In the genomic region with DNA sequence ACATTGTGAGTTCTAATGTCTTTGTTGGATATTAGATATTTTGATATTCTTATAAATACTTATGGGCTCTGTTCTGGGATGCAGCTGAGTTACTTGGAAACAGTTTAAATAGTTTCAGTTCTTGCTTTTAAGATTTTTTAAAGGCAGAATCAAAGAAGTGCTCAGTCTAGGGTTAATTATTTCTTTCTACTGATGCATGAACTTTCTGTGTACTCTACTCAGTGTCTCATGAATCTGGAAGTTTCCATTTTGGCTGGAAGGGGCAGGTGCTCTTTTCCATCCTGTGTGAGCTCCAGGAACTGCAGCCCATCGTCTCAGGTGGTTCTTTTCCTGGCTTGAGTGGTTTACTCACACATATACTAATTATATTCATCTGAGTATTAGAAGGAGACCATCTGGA, we compare ENCODE assay signal across 22 cellular contexts.
DNase-seq lines count a peak whose midpoint lies in the region; ATAC-seq lines count a peak whose summit lies in the region.
"Had no signal": no experiment of that assay in that cellular context is flagged by ENCODE, and none has a peak within 500 bp of the region (broad histone marks: within the 10 kb centered on the region; RNA-seq: fewer than 3 reads in every experiment).

No MANE protein-coding gene starts in this region.

- peak; percentile 45 for DNase-seq in NCI-H524 treated with DMSO at 0.1 percent for 48 hours (lab: John Stamatoyannopoulos, UW)
- DNase-seq in NCI-H524 (lab: John Stamatoyannopoulos, UW): no peak
- DNase-seq in KBM-7: no peak
- DNase-seq in GDM1 (lab: John Stamatoyannopoulos, UW): no peak
- DNase-seq in NCI-H2171 (lab: John Stamatoyannopoulos, UW): no peak
- DNase-seq: 8988T; activated CD4-positive, alpha-beta T cell treated with anti-CD3 and anti-CD28 coated beads, Interleukin-2, amount 10 ng/mL, durations not matched to agents 7 days and 5 days; AML-193; aorta; DND-41; H7; left cardiac atrium; mesendoderm; NCI-H510A; occipital lobe; stimulated activated CD4-positive, alpha-beta T cell treated with anti-CD3 and anti-CD28 coated beads, Interleukin-4, amount 100 ng/mL, for 1 hour; stimulated activated naive CD4-positive, alpha-beta T cell; WERI-Rb-1 had no signal

- peak; percentile 50 for ATAC-seq in GM21619 (IDR thresholded peaks at IDR 0.05; ENCODE audit: unreplicated experiment)
- ATAC-seq in HG03342 (IDR thresholded peaks at IDR 0.05; ENCODE audit: unreplicated experiment): peak; percentile 55
- no peak for ATAC-seq in GM19035 (IDR thresholded peaks at IDR 0.05; ENCODE audit: unreplicated experiment)
- ATAC-seq: left cardiac atrium, SK-N-SH treated with all-trans-retinoic acid at 6 μM for 48 hours had no signal

- in situ Hi-C loops in KBM-7 (cut with MboI; ENCODE audit: low pct_unique_long_range_greater_than_20kb, low sequenced_read_pairs): loop anchor here (25.0 kb wide), 1 partner anchor 1375 kb away; no protein-coding TSS in a partner anchor
